ENCODE assay signal across 8 cellular contexts in the genomic region with DNA sequence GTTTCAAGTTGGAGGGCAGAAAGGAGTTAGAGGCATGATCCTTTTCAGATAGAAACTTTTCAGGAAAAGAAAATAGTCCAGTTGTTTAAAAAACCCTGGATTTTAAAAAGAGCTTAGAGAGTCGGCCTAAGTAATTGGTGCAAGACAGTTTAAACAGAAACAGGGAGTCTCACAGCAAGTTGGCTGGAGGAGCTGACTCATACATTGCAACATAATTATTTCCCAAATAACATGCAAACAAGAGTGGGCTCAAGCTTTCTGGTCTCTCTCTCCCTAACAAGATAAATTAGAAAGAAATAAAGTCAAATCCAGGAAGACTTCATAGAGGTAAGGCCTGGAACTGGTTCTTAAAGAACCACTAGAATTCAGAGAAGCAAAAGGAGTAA.
DNase-seq lines count a peak whose midpoint lies in the region; ATAC-seq and TF ChIP-seq lines count a peak whose summit lies in the region.

No MANE protein-coding gene starts in this region.

- no peak overlapping the region for H3K27ac Mint-ChIP-seq in stimulated activated naive B cell treated with anti-CD40 and anti-IgM and Interleukin-4, amounts not matched to agents 10 μg/mL and 1 μg/mL and 100 μg/mL, for 72 hours

- DNase-seq in ELR (ENCODE audit: low read depth) (peak; percentile 76), RPMI7951 (ENCODE audit: low read depth) (peak; percentile 78), fibroblast of the aortic adventitia (ENCODE audit: low read depth) (peak; percentile 91), retinal pigment epithelial cell (ENCODE audit: low read depth) (peak; percentile 49), DMS153 treated with DMSO at 0.1 percent for 48 hours (lab: John Stamatoyannopoulos, UW; ENCODE audit: unreplicated experiment) (no peak)
- DNase-seq in stimulated activated naive B cell treated with anti-CD40 and anti-IgM and Interleukin-4, amounts not matched to agents 10 μg/mL and 1 μg/mL and 100 μg/mL, for 72 hours: no peak

- H3K4me1 Mint-ChIP-seq in stimulated activated naive B cell treated with anti-CD40 and anti-IgM and Interleukin-4, amounts not matched to agents 10 μg/mL and 1 μg/mL and 100 μg/mL, for 72 hours: no peaks in the 10 kb centered on the region

- ATAC-seq in GM18870 (IDR thresholded peaks at IDR 0.05; ENCODE audit: unreplicated experiment) (no peak), HG02642 (IDR thresholded peaks at IDR 0.05; ENCODE audit: poor library complexity, unreplicated experiment) (no peak)
- no peak for ATAC-seq in stimulated activated naive B cell treated with anti-CD40 and anti-IgM and Interleukin-4, amounts not matched to agents 10 μg/mL and 1 μg/mL and 100 μg/mL, for 72 hours (replicated peaks)

- H3K4me3 ChIP-seq in fibroblast of the aortic adventitia (ENCODE audit: low read depth, low read length): no peak overlapping the region
- H3K4me3 ChIP-seq in retinal pigment epithelial cell (ENCODE audit: low read length): no peak overlapping the region

- H3K4me3 Mint-ChIP-seq in stimulated activated naive B cell treated with anti-CD40 and anti-IgM and Interleukin-4, amounts not matched to agents 10 μg/mL and 1 μg/mL and 100 μg/mL, for 72 hours: no peak overlapping the region

- no peaks in the 10 kb centered on the region for H3K36me3 Mint-ChIP-seq in stimulated activated naive B cell treated with anti-CD40 and anti-IgM and Interleukin-4, amounts not matched to agents 10 μg/mL and 1 μg/mL and 100 μg/mL, for 72 hours

- no peaks in the 10 kb centered on the region for H3K9me3 Mint-ChIP-seq in stimulated activated naive B cell treated with anti-CD40 and anti-IgM and Interleukin-4, amounts not matched to agents 10 μg/mL and 1 μg/mL and 100 μg/mL, for 72 hours

- peaks cover under 1 to 8% of the 10 kb centered on the region in 2 donors for H3K27me3 Mint-ChIP-seq in stimulated activated naive B cell treated with anti-CD40 and anti-IgM and Interleukin-4, amounts not matched to agents 10 μg/mL and 1 μg/mL and 100 μg/mL, for 72 hours

- TF ChIP-seq CTCF in fibroblast of the aortic adventitia (IDR thresholded peaks at IDR 0.05; ENCODE audit: insufficient read depth, low read length): no peak
- TF ChIP-seq CTCF in retinal pigment epithelial cell (conservative IDR thresholded peaks at IDR 0.05; ENCODE audit: low read depth, low read length): no peak

Comparison
In these comparisons a context has a peak if more than half of its experiments do, and no peak if none do; other contexts are left out.
1. DNase-seq: peak in ELR (single experiment), RPMI7951 (single experiment), fibroblast of the aortic adventitia (single experiment) and retinal pigment epithelial cell (single experiment); none in DMS153 treated with DMSO at 0.1 percent for 48 hours (single experiment) and stimulated activated naive B cell treated with anti-CD40 and anti-IgM and Interleukin-4, amounts not matched to agents 10 μg/mL and 1 μg/mL and 100 μg/mL, for 72 hours (single experiment).